Comparison of ENCODE assay signal across 8 cellular contexts in genomic region chr4:107989162-107989536, GRCh38. TPM values are rescaled to one million over a fixed set of nuclear protein-coding genes. Genes with fewer than 3 reads are reported as not detected.
DNase-seq lines count a peak whose midpoint lies in the region; ATAC-seq and TF ChIP-seq lines count a peak whose summit lies in the region.

No MANE protein-coding gene starts in this region.

- H3K9me3 ChIP-seq in NT2/D1 (ENCODE audit: insufficient read depth, low read length) (no peaks in the 10 kb centered on the region), ovary (no peaks in the 10 kb centered on the region)

- WGBS in ovary, 3 donors, result 6 to 13% (median 7%) methylated on average over 8 of the region's 8 CpGs

- peak overlapping the region; percentile 88 for H3K4me3 ChIP-seq in NT2/D1 (ENCODE audit: insufficient read length, low read depth)
- H3K4me3 ChIP-seq in ovary, result peak overlapping the region; percentile 96

- peaks cover 8% of the 10 kb centered on the region for H3K27me3 ChIP-seq in NT2/D1 (ENCODE audit: insufficient read depth, insufficient read length)
- H3K27me3 ChIP-seq in ovary, result no peaks in the 10 kb centered on the region

- H3K9ac ChIP-seq in NT2/D1 (ENCODE audit: insufficient read length, low read depth), result peak overlapping the region; percentile 92

- no peaks in the 10 kb centered on the region for H3K4me1 ChIP-seq in NT2/D1 (ENCODE audit: insufficient read depth, insufficient read length)
- peaks cover 12% of the 10 kb centered on the region for H3K4me1 ChIP-seq in ovary (ENCODE audit: insufficient read depth)

- DNase-seq in NT2/D1 (ENCODE audit: low read depth, low spot score) (no peak), erythroblast (lab: John Stamatoyannopoulos, UW) (peak; percentile 55 to 69), ovary (no peak), NCI-H1417 treated with DMSO at 0.1 percent for 48 hours (lab: John Stamatoyannopoulos, UW) (no peak)
- DNase-seq in stimulated activated CD4-positive, alpha-beta T cell treated with anti-CD3 and anti-CD28 coated beads, Interleukin-4, amount 100 ng/mL, for 1 hour, result no peak

- H3K27ac ChIP-seq in ovary, result peak overlapping the region; percentile 53 to 97

- intact Hi-C loops in ovary (cut with DNase I), result loop anchor here in 1 of 4 donors (5.0 kb wide), 1 partner anchor 57 kb away; the partner anchor contains the start of gene CYP2U1

- peak; percentile 19 for ATAC-seq in GM19452 (IDR thresholded peaks at IDR 0.05; ENCODE audit: unreplicated experiment)
- ATAC-seq in GM18868 (IDR thresholded peaks at IDR 0.05; ENCODE audit: unreplicated experiment), result no peak
- no peak for ATAC-seq in HG03108 (IDR thresholded peaks at IDR 0.05; ENCODE audit: unreplicated experiment)

- no peak for TF ChIP-seq EP300 in ovary (IDR thresholded peaks at IDR 0.05)

- TF ChIP-seq POLR2A in erythroblast (IDR thresholded peaks at IDR 0.05; ENCODE audit: low read length) (no peak), ovary (IDR thresholded peaks at IDR 0.05) (no peak)

- no peaks in the 10 kb centered on the region for H3K36me3 ChIP-seq in NT2/D1 (ENCODE audit: insufficient read depth, insufficient read length, low read length)
- no peaks in the 10 kb centered on the region for H3K36me3 ChIP-seq in ovary

- TF ChIP-seq CTCF in ovary (IDR thresholded peaks at IDR 0.05), result no peak

RNA-seq across cellular contexts. Expression of gene HADH, which starts 0.5 kb away (rescaled TPM):
- total RNA-seq in ovary, result 10 to 100 TPM; 45.4 to 66.1 (median 61.2) TPM
- 100 to 1,000 TPM in 1 of 2 donors, 10 to 100 TPM in 1; 62.5 to 117 TPM for polyA plus RNA-seq in ovary

RNA-seq across cellular contexts. Expression of gene CYP2U1, which starts 57.8 kb away (rescaled TPM):
- total RNA-seq in ovary, result 10 to 100 TPM in 6 of 7 donors, 1 to 10 TPM in 1; 7.2 to 15.6 (median 11.9) TPM
- 10 to 100 TPM in 1 of 2 donors, 1 to 10 TPM in 1; 7.3 to 19.7 TPM for polyA plus RNA-seq in ovary

Comparison
In these comparisons a context has a peak if more than half of its experiments do, and no peak if none do; other contexts are left out.
1. DNase-seq: peak in erythroblast (2 of 2); none in NT2/D1 (single experiment), ovary (0 of 5), stimulated activated CD4-positive, alpha-beta T cell treated with anti-CD3 and anti-CD28 coated beads, Interleukin-4, amount 100 ng/mL, for 1 hour (single experiment) and NCI-H1417 treated with DMSO at 0.1 percent for 48 hours (single experiment).